Comparison of ENCODE assay signal across 21 cellular contexts in the genomic region with DNA sequence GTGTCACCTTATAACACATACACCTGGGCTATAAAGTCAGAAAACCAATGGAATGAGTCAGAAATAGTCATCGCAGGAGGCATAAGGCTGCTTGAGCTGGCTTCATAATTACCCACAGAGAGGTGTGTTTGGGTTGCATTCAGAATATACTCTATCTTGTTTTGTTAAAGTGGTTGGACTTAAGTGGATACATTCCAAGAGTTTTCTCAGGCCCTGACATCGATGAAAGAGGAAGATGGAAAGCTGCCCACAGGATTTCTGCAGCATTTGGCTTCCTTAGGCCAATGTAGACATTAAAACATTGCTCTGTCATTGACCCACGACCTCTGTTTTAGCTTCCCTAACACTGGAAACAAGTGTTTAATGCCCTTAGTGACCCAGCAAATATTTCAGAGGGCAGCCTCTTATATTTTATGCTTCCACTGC. TPM values are rescaled to one million over a fixed set of nuclear protein-coding genes. Genes with fewer than 3 reads are reported as not detected.
DNase-seq lines count a peak whose midpoint lies in the region; ATAC-seq, FAIRE-seq and TF ChIP-seq lines count a peak whose summit lies in the region.
"Had no signal": no experiment of that assay in that cellular context is flagged by ENCODE, and none has a peak within 500 bp of the region (broad histone marks: within the 10 kb centered on the region; RNA-seq: fewer than 3 reads in every experiment).

No MANE protein-coding gene starts in this region.

- TF ChIP-seq POLR2A in HCT116 (IDR thresholded peaks at IDR 0.05; ENCODE audit: borderline replicate concordance, extremely low read depth, insufficient read depth, insufficient read length), result no peak

- CTCF ChIA-PET in HCT116 (lab: Charles Lee), result no interaction called here

- no peak overlapping the region for H2AFZ ChIP-seq in HCT116 (ENCODE audit: low read depth, low read length, poor library complexity, severe bottlenecking)

- RAD21 ChIA-PET in HCT116 (lab: Charles Lee; ENCODE audit: low non-redundant PET in 1 of 2, low total read pairs in 2 of 2, uncharacterized antibody in 2 of 2, unreplicated experiment in 2 of 2), result no interaction called here

- peak; percentile 94 for FAIRE-seq in RCC 7860 (lab: Jason Lieb, UNC)
- FAIRE-seq: pancreas had no signal

- no peak for TF ChIP-seq CTCF in HCT116 (IDR thresholded peaks at IDR 0.05 in 2 of 3, conservative IDR thresholded peaks at IDR 0.05 in 1 of 3; ENCODE audit: borderline replicate concordance in 1 of 3, insufficient read depth in 1 of 3, low read depth in 2 of 3, low read length in 2 of 3)
- TF ChIP-seq CTCF in mucosa of descending colon (IDR thresholded peaks at IDR 0.05), result no peak

- no peaks in the 10 kb centered on the region for H3K79me2 ChIP-seq in HCT116 (ENCODE audit: insufficient read depth, low read length)

- H3K36me3 Mint-ChIP-seq in T-helper 2 cell treated with Interferon-gamma antibody and Interleukin-4, amounts not matched to agents 5 μg/mL and 100 μg/mL, for 36 hours (ENCODE audit: low read depth), result no peaks in the 10 kb centered on the region

- H3K4me1 ChIP-seq in HCT116 (ENCODE audit: control insufficient read depth in 1 of 2, insufficient read depth in 2 of 2, low read length in 2 of 2) (peaks cover 33 to 70% of the 10 kb centered on the region in 2 experiments), mucosa of descending colon (ENCODE audit: low read depth) (peaks cover 10% of the 10 kb centered on the region)

- H3K4me3 ChIP-seq in HCT116 (replicated peaks in 1 of 2; ENCODE audit: low read depth in 1 of 2, low read length in 2 of 2) (no peak overlapping the region), mucosa of descending colon (no peak overlapping the region)
- H3K4me3 ChIP-seq: cardiac muscle cell, heart right ventricle, pancreas, spleen had no signal

- H3K27me3 ChIP-seq in HCT116 (ENCODE audit: insufficient read depth, low read length), result no peaks in the 10 kb centered on the region; the same call in 1 of the 2 replicates
- H3K27me3 ChIP-seq: cardiac muscle cell, heart right ventricle, pancreas, spleen had no signal

- no peak overlapping the region for H3K27ac ChIP-seq in HCT116 (ENCODE audit: low read depth, low read length)
- peak overlapping the region; percentile 96 for H3K27ac ChIP-seq in epithelial cell of prostate
- H3K27ac ChIP-seq: cardiac muscle cell, heart right ventricle, pancreas had no signal

- no peak for TF ChIP-seq RAD21 in HCT116 (IDR thresholded peaks at IDR 0.05; ENCODE audit: low read depth)

- H3K9me2 ChIP-seq in HCT116 (ENCODE audit: insufficient read depth), result no peaks in the 10 kb centered on the region

- H3K4me2 ChIP-seq in HCT116 (ENCODE audit: low read length), result peak overlapping the region; percentile 39

- no peaks in the 10 kb centered on the region for H3K36me3 ChIP-seq in HCT116 (ENCODE audit: control insufficient read depth in 1 of 2, insufficient read depth in 2 of 2, low read length in 2 of 2)
- no peaks in the 10 kb centered on the region for H3K36me3 ChIP-seq in mucosa of descending colon (ENCODE audit: low read depth)
- H3K36me3 ChIP-seq: cardiac muscle cell, heart right ventricle, pancreas, spleen had no signal

- H3K4me3 Mint-ChIP-seq in T-helper 2 cell treated with Interferon-gamma antibody and Interleukin-4, amounts not matched to agents 5 μg/mL and 100 μg/mL, for 36 hours, result no peak overlapping the region
- H3K4me3 Mint-ChIP-seq: stimulated activated naive CD8-positive, alpha-beta T cell treated with anti-CD3 and anti-CD28 coated beads, Interleukin-15, amount 100 ng/mL, for 72 hours had no signal

- H3K9me3 ChIP-seq in HCT116 (ENCODE audit: control insufficient read depth in 1 of 2, insufficient read depth in 1 of 2, low read depth in 1 of 2, low read length in 2 of 2) (no peaks in the 10 kb centered on the region), mucosa of descending colon (no peaks in the 10 kb centered on the region)
- H3K9me3 ChIP-seq: heart right ventricle, pancreas, spleen had no signal

- H3K9me3 Mint-ChIP-seq in T-helper 2 cell treated with Interferon-gamma antibody and Interleukin-4, amounts not matched to agents 5 μg/mL and 100 μg/mL, for 36 hours, result no peaks in the 10 kb centered on the region
- H3K9me3 Mint-ChIP-seq: IgD-negative memory B cell; stimulated activated naive CD8-positive, alpha-beta T cell treated with anti-CD3 and anti-CD28 coated beads, Interleukin-15, amount 100 ng/mL, for 72 hours had no signal

- DNase-seq in HCT116 (ENCODE audit: low read depth, low spot score) (peak; percentile 59), RCC 7860 (ENCODE audit: low spot score) (peak; percentile 92), epithelial cell of prostate (ENCODE audit: low read depth, low spot score) (peak; percentile 84), mucosa of descending colon (no peak), DMS153 (lab: John Stamatoyannopoulos, UW) (no peak), mesenteric fat pad (ENCODE audit: low spot score) (no peak)
- DNase-seq in T-helper 2 cell treated with Interferon-gamma antibody and Interleukin-4, amounts not matched to agents 5 μg/mL and 100 μg/mL, for 36 hours (ENCODE audit: low spot score), result no peak
- DNase-seq: activated gamma-delta T cell treated with Interleukin-2 at 50 U/mL for 16 hours; C1 segment of cervical spinal cord; HCEC 1CT; heart right ventricle; NCI-H1417; NCI-H345; pancreas; stimulated activated naive CD8-positive, alpha-beta T cell treated with anti-CD3 and anti-CD28 coated beads, Interleukin-15, amount 100 ng/mL, for 72 hours had no signal

- no TSS peak for BruUV-seq in HCT116 (replicated peaks; lab: Mats Ljungman, UMichigan)

- H3K9ac ChIP-seq in HCT116 (ENCODE audit: low read length), result no peak overlapping the region

- POLR2A ChIA-PET in HCT116 (lab: Charles Lee), result interaction anchor here (1.4 kb wide), 1 partner anchor 19 kb away, joined by 3 read pairs; the partner anchor contains the start of gene BCL10

- no peaks in the 10 kb centered on the region for H4K20me1 ChIP-seq in HCT116 (ENCODE audit: insufficient read depth)

- peaks cover 31% of the 10 kb centered on the region for H3K27me3 Mint-ChIP-seq in T-helper 2 cell treated with Interferon-gamma antibody and Interleukin-4, amounts not matched to agents 5 μg/mL and 100 μg/mL, for 36 hours (ENCODE audit: low read depth)
- H3K27me3 Mint-ChIP-seq: IgD-negative memory B cell had no signal

- H3K4me1 Mint-ChIP-seq in T-helper 2 cell treated with Interferon-gamma antibody and Interleukin-4, amounts not matched to agents 5 μg/mL and 100 μg/mL, for 36 hours (ENCODE audit: low read depth), result peaks cover 9% of the 10 kb centered on the region

- peak; percentile 32; the same call in 1 of the 2 replicates for ATAC-seq in HCT116
- peak; percentile 47 for ATAC-seq in mucosa of descending colon
- no peak for ATAC-seq in GM19023 (IDR thresholded peaks at IDR 0.05; ENCODE audit: unreplicated experiment)
- ATAC-seq: heart right ventricle; left lobe of liver; pancreas; SK-N-SH treated with all-trans-retinoic acid at 6 μM for 48 hours; stimulated activated naive CD8-positive, alpha-beta T cell treated with anti-CD3 and anti-CD28 coated beads, Interleukin-15, amount 100 ng/mL, for 72 hours had no signal

- H3K27ac Mint-ChIP-seq in T-helper 2 cell treated with Interferon-gamma antibody and Interleukin-4, amounts not matched to agents 5 μg/mL and 100 μg/mL, for 36 hours, result no peak overlapping the region

- intact Hi-C loops in HCT116 (cut with micrococcal nuclease) (no loop called here), mucosa of descending colon (cut with DNase I, micrococcal nuclease) (no loop called here)

TF ChIP-seq in HCT116, 20 proteins besides CTCF, POLR2A, EP300 and RAD21 (continues in another document):
- no peak for TF ChIP-seq EZH2 (IDR thresholded peaks at IDR 0.05)
- TF ChIP-seq, protein P1, sequence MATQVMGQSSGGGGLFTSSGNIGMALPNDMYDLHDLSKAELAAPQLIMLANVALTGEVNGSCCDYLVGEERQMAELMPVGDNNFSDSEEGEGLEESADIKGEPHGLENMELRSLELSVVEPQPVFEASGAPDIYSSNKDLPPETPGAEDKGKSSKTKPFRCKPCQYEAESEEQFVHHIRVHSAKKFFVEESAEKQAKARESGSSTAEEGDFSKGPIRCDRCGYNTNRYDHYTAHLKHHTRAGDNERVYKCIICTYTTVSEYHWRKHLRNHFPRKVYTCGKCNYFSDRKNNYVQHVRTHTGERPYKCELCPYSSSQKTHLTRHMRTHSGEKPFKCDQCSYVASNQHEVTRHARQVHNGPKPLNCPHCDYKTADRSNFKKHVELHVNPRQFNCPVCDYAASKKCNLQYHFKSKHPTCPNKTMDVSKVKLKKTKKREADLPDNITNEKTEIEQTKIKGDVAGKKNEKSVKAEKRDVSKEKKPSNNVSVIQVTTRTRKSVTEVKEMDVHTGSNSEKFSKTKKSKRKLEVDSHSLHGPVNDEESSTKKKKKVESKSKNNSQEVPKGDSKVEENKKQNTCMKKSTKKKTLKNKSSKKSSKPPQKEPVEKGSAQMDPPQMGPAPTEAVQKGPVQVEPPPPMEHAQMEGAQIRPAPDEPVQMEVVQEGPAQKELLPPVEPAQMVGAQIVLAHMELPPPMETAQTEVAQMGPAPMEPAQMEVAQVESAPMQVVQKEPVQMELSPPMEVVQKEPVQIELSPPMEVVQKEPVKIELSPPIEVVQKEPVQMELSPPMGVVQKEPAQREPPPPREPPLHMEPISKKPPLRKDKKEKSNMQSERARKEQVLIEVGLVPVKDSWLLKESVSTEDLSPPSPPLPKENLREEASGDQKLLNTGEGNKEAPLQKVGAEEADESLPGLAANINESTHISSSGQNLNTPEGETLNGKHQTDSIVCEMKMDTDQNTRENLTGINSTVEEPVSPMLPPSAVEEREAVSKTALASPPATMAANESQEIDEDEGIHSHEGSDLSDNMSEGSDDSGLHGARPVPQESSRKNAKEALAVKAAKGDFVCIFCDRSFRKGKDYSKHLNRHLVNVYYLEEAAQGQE (IDR thresholded peaks at IDR 0.05; ENCODE audit: low read depth), result no peak
- peak; percentile 83 for TF ChIP-seq SP1 (IDR thresholded peaks at IDR 0.05; ENCODE audit: low read depth)
- no peak for TF ChIP-seq ZFX (IDR thresholded peaks at IDR 0.05)
- no peak; the same call in 1 of the 2 replicates for TF ChIP-seq POLR2AphosphoS5 (IDR thresholded peaks at IDR 0.05; ENCODE audit: low read depth, low read length)
- TF ChIP-seq SIN3A (IDR thresholded peaks at IDR 0.05; ENCODE audit: low read depth), result peak; percentile 53; the same call in 1 of the 2 replicates
- TF ChIP-seq SRF (IDR thresholded peaks at IDR 0.05; ENCODE audit: low read depth), result no peak; the same call in 1 of the 2 replicates
- peak; percentile 96 for TF ChIP-seq FOSL1 (IDR thresholded peaks at IDR 0.05; ENCODE audit: low read depth)
- no peak for TF ChIP-seq TCF7L2 (IDR thresholded peaks at IDR 0.05; ENCODE audit: borderline replicate concordance, extremely low read depth, insufficient read depth, insufficient read length)
- TF ChIP-seq EGR1 (IDR thresholded peaks at IDR 0.05; ENCODE audit: low read depth), result no peak

RNA-seq across cellular contexts. Expression of gene BCL10, which starts 18.6 kb away (rescaled TPM):
- 33.8 TPM for total RNA-seq in HCT116 (2021; ENCODE audit: unreplicated experiment)
- polyA plus RNA-seq in HCT116 (2012), result 10.7 and 12.1 TPM in 2 replicates
- 100 to 1,000 TPM in 2 of 3 donors, 10 to 100 TPM in 1; 63.5 to 128 (median 121) TPM for total RNA-seq in mucosa of descending colon
- total RNA-seq in mesenteric fat pad, result 22.2 TPM

RNA-seq across cellular contexts. Expression of gene C1orf52, which starts 35.6 kb away (rescaled TPM):
- 23.3 TPM for total RNA-seq in HCT116 (2021; ENCODE audit: unreplicated experiment)
- polyA plus RNA-seq in HCT116 (2012), result 19.9 and 20.1 TPM in 2 replicates
- 10 to 100 TPM; 17.4 to 24.7 (median 19.2) TPM for total RNA-seq in mucosa of descending colon
- total RNA-seq in mesenteric fat pad, result 18.5 TPM

Comparison
In these comparisons a context has a peak if more than half of its experiments do, and no peak if none do; other contexts are left out.
1. DNase-seq: peak in HCT116 (single experiment), RCC 7860 (single experiment) and epithelial cell of prostate (single experiment); none in mucosa of descending colon (0 of 3), DMS153 (single experiment), T-helper 2 cell treated with Interferon-gamma antibody and Interleukin-4, amounts not matched to agents 5 μg/mL and 100 μg/mL, for 36 hours (single experiment) and mesenteric fat pad (single experiment).